In genomic region chr2:178315488-178315948, GRCh38 we compare ENCODE assay signal across 19 cellular contexts.
"Had no signal": no experiment of that assay in that cellular context is flagged by ENCODE, and none has a peak within 500 bp of the region (broad histone marks: within the 10 kb centered on the region; RNA-seq: fewer than 3 reads in every experiment).

No MANE protein-coding gene starts in this region.

- ATAC-seq: activated CD8-positive, alpha-beta memory T cell treated with anti-CD3 and anti-CD28 coated beads, Interleukin-2, amount 10 ng/mL, durations not matched to agents 7 days and 5 days; activated T-helper 17 cell treated with anti-CD3 and anti-CD28 coated beads, Interleukin-2, amount 50 U/mL, for 72 hours; body of pancreas; effector memory CD8-positive, alpha-beta T cell; left lung; mucosa of descending colon; stimulated activated effector memory CD8-positive, alpha-beta T cell treated with anti-CD3 and anti-CD28 coated beads, Interleukin-12 subunit alpha, Interleukin-12 subunit beta, amount 100 ng/mL, for 72 hours had no signal

- DNase-seq: activated B cell treated with CpG ODN at 0.5 μM for 24 hours; activated CD4-positive, alpha-beta memory T cell treated with anti-CD3 and anti-CD28 coated beads, Interleukin-2, amount 10 ng/mL, durations not matched to agents 7 days and 5 days; activated CD4-positive, alpha-beta T cell treated with anti-CD3 and anti-CD28 coated beads for 48 hours; activated CD8-positive, alpha-beta memory T cell treated with anti-CD3 and anti-CD28 coated beads, Interleukin-2, amount 10 ng/mL, durations not matched to agents 7 days and 5 days; activated naive CD4-positive, alpha-beta T cell; activated naive CD8-positive, alpha-beta T cell treated with anti-CD3 and anti-CD28 coated beads for 36 hours; body of pancreas; effector memory CD8-positive, alpha-beta T cell; foreskin fibroblast; glutamatergic neuron; hypothalamus; left lung; mucosa of descending colon; naive B cell; sigmoid colon; stimulated activated CD4-positive, alpha-beta T cell treated with anti-CD3 and anti-CD28 coated beads, Interleukin-4, amount 100 ng/mL, for 24 hours; stomach had no signal
